In the genomic region with DNA sequence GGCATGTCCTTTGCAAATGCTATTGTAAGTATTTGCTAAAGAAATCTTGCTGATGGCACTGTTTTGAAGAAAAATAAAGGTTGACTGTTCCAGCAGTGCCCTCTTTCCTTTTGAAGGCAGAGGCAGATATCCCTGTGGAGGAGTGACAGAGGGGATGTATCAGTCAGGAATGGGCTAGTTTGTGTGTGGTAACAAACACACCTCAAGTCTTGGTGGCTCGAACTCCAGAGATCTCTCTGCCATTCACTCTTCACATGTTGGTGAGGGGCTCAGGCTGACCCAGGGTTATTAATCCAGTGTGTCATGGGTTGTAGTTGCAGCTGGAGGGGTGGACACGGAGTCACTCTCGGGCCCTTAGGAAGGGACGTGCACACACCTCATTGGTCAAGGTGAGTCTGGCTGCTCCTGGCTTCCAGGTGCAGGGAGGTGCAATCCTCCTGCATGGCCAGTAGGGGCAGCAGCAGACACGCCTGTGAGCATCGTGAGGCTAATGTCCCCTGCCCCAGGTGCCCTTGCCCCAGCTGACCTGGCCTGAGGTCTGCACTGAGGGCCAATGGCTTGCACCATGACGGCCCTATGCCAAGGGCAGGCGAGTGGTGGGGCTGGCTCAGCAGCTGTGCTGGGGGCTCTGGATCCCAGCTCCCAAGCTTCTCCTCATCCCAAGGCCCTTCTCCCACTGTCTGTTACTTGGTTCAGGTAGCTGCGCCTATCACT, we compare ENCODE assay signal across 8 cellular contexts.
DNase-seq lines count a peak whose midpoint lies in the region; ATAC-seq and TF ChIP-seq lines count a peak whose summit lies in the region.

No MANE protein-coding gene starts in this region.

- CTCF ChIA-PET in activated CD8-positive, alpha-beta memory T cell treated with anti-CD3 and anti-CD28 coated beads, Interleukin-2, amount 10 ng/mL, durations not matched to agents 7 days and 5 days (lab: Charles Lee), result interaction anchor here (1.4 to 2.1 kb wide), 2 partner anchors 59 to 216 kb away, joined by 3 to 5 read pairs; no protein-coding TSS in a partner anchor

- H3K9me3 ChIP-seq in heart right ventricle, result peaks cover 0 to 10% (median 0%) of the 10 kb centered on the region in 11 donors
- peaks cover 4% of the 10 kb centered on the region for H3K9me3 ChIP-seq in thoracic aorta

- ATAC-seq in activated CD8-positive, alpha-beta memory T cell treated with anti-CD3 and anti-CD28 coated beads, Interleukin-2, amount 10 ng/mL, durations not matched to agents 7 days and 5 days, result no peak
- no peak for ATAC-seq in heart right ventricle
- ATAC-seq in thoracic aorta (ENCODE audit: insufficient number of reproducible peaks, low FRiP score, low read depth), result no peak
- ATAC-seq in GM18505 (IDR thresholded peaks at IDR 0.05; ENCODE audit: unreplicated experiment), result no peak
- no peak for ATAC-seq in GM19395 (IDR thresholded peaks at IDR 0.05; ENCODE audit: unreplicated experiment)

- no peaks in the 10 kb centered on the region for H3K4me1 Mint-ChIP-seq in activated CD8-positive, alpha-beta memory T cell treated with anti-CD3 and anti-CD28 coated beads, Interleukin-2, amount 10 ng/mL, durations not matched to agents 7 days and 5 days

- no peaks in the 10 kb centered on the region for H3K36me3 ChIP-seq in heart right ventricle
- no peaks in the 10 kb centered on the region for H3K36me3 ChIP-seq in thoracic aorta

- no peaks in the 10 kb centered on the region for H3K9me3 Mint-ChIP-seq in activated CD8-positive, alpha-beta memory T cell treated with anti-CD3 and anti-CD28 coated beads, Interleukin-2, amount 10 ng/mL, durations not matched to agents 7 days and 5 days (ENCODE audit: low read depth)

- H3K4me3 Mint-ChIP-seq in activated CD8-positive, alpha-beta memory T cell treated with anti-CD3 and anti-CD28 coated beads, Interleukin-2, amount 10 ng/mL, durations not matched to agents 7 days and 5 days, result no peak overlapping the region

- H3K4me1 ChIP-seq in heart right ventricle (peaks cover 0 to 3% (median 0%) of the 10 kb centered on the region in 9 donors), thoracic aorta (ENCODE audit: control insufficient read depth in 1 of 2, low read depth in 2 of 2) (peaks cover 0 to 5% of the 10 kb centered on the region in 2 donors)

- DNase-seq in activated CD8-positive, alpha-beta memory T cell treated with anti-CD3 and anti-CD28 coated beads, Interleukin-2, amount 50 U/mL, for 48 hours, result peak; percentile 62
- no peak for DNase-seq in activated CD8-positive, alpha-beta memory T cell treated with anti-CD3 and anti-CD28 coated beads, Interleukin-2, amount 10 ng/mL, durations not matched to agents 7 days and 5 days
- peak; percentile 31 for DNase-seq in RPMI8226
- DNase-seq in heart right ventricle, result no peak
- no peak for DNase-seq in thoracic aorta (ENCODE audit: low spot score)
- no peak for DNase-seq in SIG-M5 treated with dmso at 0.1 percent for 504 hours (lab: John Stamatoyannopoulos, UW; ENCODE audit: unreplicated experiment)

- TF ChIP-seq CTCF in heart right ventricle (IDR thresholded peaks at IDR 0.05) (peak in 8 of 9 donors; percentile 30 to 55 (median 46)), thoracic aorta (IDR thresholded peaks at IDR 0.05) (peak; percentile 25)

- intact Hi-C loops in heart right ventricle (cut with DNase I), result loop anchor here in 1 of 10 donors (10.0 kb wide), 1 partner anchor 122 kb away; no protein-coding TSS in a partner anchor

- H3K36me3 Mint-ChIP-seq in activated CD8-positive, alpha-beta memory T cell treated with anti-CD3 and anti-CD28 coated beads, Interleukin-2, amount 10 ng/mL, durations not matched to agents 7 days and 5 days, result no peaks in the 10 kb centered on the region

- no peaks in the 10 kb centered on the region for H3K27me3 Mint-ChIP-seq in activated CD8-positive, alpha-beta memory T cell treated with anti-CD3 and anti-CD28 coated beads, Interleukin-2, amount 10 ng/mL, durations not matched to agents 7 days and 5 days

- TF ChIP-seq POLR2A in GM18505 (IDR thresholded peaks at IDR 0.05; ENCODE audit: borderline replicate concordance, extremely low read depth, insufficient read depth, insufficient read length), result no peak

- no peak overlapping the region for H3K27ac Mint-ChIP-seq in activated CD8-positive, alpha-beta memory T cell treated with anti-CD3 and anti-CD28 coated beads, Interleukin-2, amount 10 ng/mL, durations not matched to agents 7 days and 5 days

- H3K27me3 ChIP-seq in heart right ventricle (peaks cover 0 to 6% (median 1%) of the 10 kb centered on the region in 7 donors), thoracic aorta (replicated peaks; ENCODE audit: insufficient read depth) (no peaks in the 10 kb centered on the region)

- 65 to 66% methylated on average over 9 of the region's 9 CpGs for WGBS in heart right ventricle, 2 donors

- no peak overlapping the region for H3K27ac ChIP-seq in heart right ventricle
- no peak overlapping the region for H3K27ac ChIP-seq in thoracic aorta

- H3K4me3 ChIP-seq in heart right ventricle (no peak overlapping the region), thoracic aorta (no peak overlapping the region)

Comparison
In these comparisons a context has a peak if more than half of its experiments do, and no peak if none do; other contexts are left out.
1. DNase-seq: peak in activated CD8-positive, alpha-beta memory T cell treated with anti-CD3 and anti-CD28 coated beads, Interleukin-2, amount 50 U/mL, for 48 hours (single experiment) and RPMI8226 (single experiment); none in activated CD8-positive, alpha-beta memory T cell treated with anti-CD3 and anti-CD28 coated beads, Interleukin-2, amount 10 ng/mL, durations not matched to agents 7 days and 5 days (single experiment), heart right ventricle (0 of 2), thoracic aorta (single experiment) and SIG-M5 treated with dmso at 0.1 percent for 504 hours (single experiment).